Comparison of ENCODE assay signal across 9 cellular contexts in the genomic region with DNA sequence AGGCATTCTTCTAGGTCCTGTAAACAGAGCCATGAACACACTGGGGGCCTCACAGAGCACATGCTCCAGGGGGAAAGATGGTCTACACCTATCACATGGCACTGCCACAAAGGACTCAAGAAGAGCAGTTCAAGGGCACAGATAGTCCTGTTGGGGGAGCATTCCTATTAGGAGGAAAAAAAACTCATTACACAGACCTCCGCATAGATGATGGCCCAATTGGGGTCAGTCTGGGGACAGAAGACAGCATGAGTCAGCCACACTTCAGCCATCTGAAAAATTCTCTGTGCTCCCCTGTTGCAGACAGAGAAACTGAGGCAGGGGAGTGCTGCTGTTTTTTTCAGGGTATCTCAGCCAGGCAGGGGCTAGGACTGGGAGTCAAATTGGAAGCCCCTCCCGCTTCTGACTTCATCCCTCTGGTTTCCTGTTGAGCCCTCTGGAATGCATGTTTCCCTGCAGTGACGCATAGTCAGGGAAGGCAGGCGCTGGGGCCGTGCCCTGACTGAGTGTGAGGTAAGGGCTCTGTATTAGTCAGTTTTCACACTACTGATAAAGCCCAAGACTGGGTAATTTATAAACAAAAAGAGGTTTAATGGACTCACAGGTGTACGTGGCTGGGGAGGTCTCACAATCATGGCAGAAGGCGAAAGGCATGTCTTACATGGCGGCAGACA.
DNase-seq lines count a peak whose midpoint lies in the region; ATAC-seq and TF ChIP-seq lines count a peak whose summit lies in the region.
"Had no signal": no experiment of that assay in that cellular context is flagged by ENCODE, and none has a peak within 500 bp of the region (broad histone marks: within the 10 kb centered on the region; RNA-seq: fewer than 3 reads in every experiment).

No MANE protein-coding gene starts in this region.

- in situ Hi-C loops in astrocyte of the cerebellum (cut with HindIII; ENCODE audit: low sequenced_read_pairs): loop anchor here (5.0 kb wide), 1 partner anchor 67 kb away; a partner anchor contains a TSS

- H3K4me3 ChIP-seq in astrocyte of the cerebellum (ENCODE audit: low read depth, low read length): no peak overlapping the region
- no peak overlapping the region for H3K4me3 ChIP-seq in hepatocyte
- no peak overlapping the region for H3K4me3 ChIP-seq in smooth muscle cell

- H4K20me1 ChIP-seq in hepatocyte (ENCODE audit: insufficient read depth, poor library complexity, severe bottlenecking): no peaks in the 10 kb centered on the region
- H4K20me1 ChIP-seq in smooth muscle cell (ENCODE audit: low read depth): no peaks in the 10 kb centered on the region

- H3K9me3 ChIP-seq in hepatocyte (ENCODE audit: low read depth) (no peaks in the 10 kb centered on the region), smooth muscle cell (replicated peaks; ENCODE audit: low read depth) (no peaks in the 10 kb centered on the region)

- H3K9me2 ChIP-seq in hepatocyte (replicated peaks; ENCODE audit: insufficient read depth): no peaks in the 10 kb centered on the region

- 75% methylated on average over 8 of the region's 8 CpGs for WGBS in hepatocyte (ENCODE audit: low lambda C conversion rate, missing lambda C conversion rate)
- WGBS in smooth muscle cell (ENCODE audit: low lambda C conversion rate): 29% methylated on average over 8 of the region's 8 CpGs

- no peak for ATAC-seq in HG03457 (IDR thresholded peaks at IDR 0.05; ENCODE audit: unreplicated experiment)
- ATAC-seq in GM19035 (IDR thresholded peaks at IDR 0.05; ENCODE audit: unreplicated experiment): no peak
- ATAC-seq in HG02885 (IDR thresholded peaks at IDR 0.05; ENCODE audit: poor library complexity, unreplicated experiment): no peak

- peaks cover 0 to 12% (median 6%) of the 10 kb centered on the region in 7 donors for H3K9me3 Mint-ChIP-seq in CD14-positive monocyte
- H3K9me3 Mint-ChIP-seq: stimulated activated naive CD8-positive, alpha-beta T cell treated with anti-CD3 and anti-CD28 coated beads, Interleukin-15, Interleukin-2, amounts not matched to agents 100 ng/mL and 50 ng/mL, for 24 hours had no signal

- H3K4me1 Mint-ChIP-seq in CD14-positive monocyte: no peaks in the 10 kb centered on the region

- intact Hi-C loops in CD14-positive monocyte (cut with micrococcal nuclease): no loop called here

- H3K27me3 Mint-ChIP-seq in CD14-positive monocyte (ENCODE audit: low read depth in 3 of 3): peaks cover 4 to 5% (median 4%) of the 10 kb centered on the region in 3 donors

- TF ChIP-seq CTCF in astrocyte of the cerebellum (IDR thresholded peaks at IDR 0.05; ENCODE audit: low read depth, low read length, missing control alignments) (no peak), hepatocyte (IDR thresholded peaks at IDR 0.05; ENCODE audit: poor library complexity) (no peak), smooth muscle cell (IDR thresholded peaks at IDR 0.05; ENCODE audit: borderline replicate concordance, insufficient read depth, poor library complexity, severe bottlenecking) (no peak), CD14-positive monocyte (IDR thresholded peaks at IDR 0.05) (no peak)

- no peak overlapping the region for H3K4me2 ChIP-seq in hepatocyte
- peak overlapping the region; percentile 34 for H3K4me2 ChIP-seq in smooth muscle cell

- H3K4me3 Mint-ChIP-seq in CD14-positive monocyte: no peak overlapping the region
- H3K4me3 Mint-ChIP-seq: stimulated activated naive CD8-positive, alpha-beta T cell treated with anti-CD3 and anti-CD28 coated beads, Interleukin-15, Interleukin-2, amounts not matched to agents 100 ng/mL and 50 ng/mL, for 24 hours had no signal

- H2AFZ ChIP-seq in hepatocyte: no peak overlapping the region
- H2AFZ ChIP-seq in smooth muscle cell (ENCODE audit: low read depth): no peak overlapping the region

- H3K9ac ChIP-seq in smooth muscle cell (ENCODE audit: low read depth): peak overlapping the region; percentile 65

- H3K36me3 ChIP-seq in hepatocyte (replicated peaks; ENCODE audit: insufficient read depth, low read depth) (no peaks in the 10 kb centered on the region), smooth muscle cell (ENCODE audit: low read depth) (no peaks in the 10 kb centered on the region)

- H3K27me3 ChIP-seq in hepatocyte: no peaks in the 10 kb centered on the region
- H3K27me3 ChIP-seq in smooth muscle cell (ENCODE audit: low read depth): no peaks in the 10 kb centered on the region

- H3K79me2 ChIP-seq in hepatocyte: no peaks in the 10 kb centered on the region
- H3K79me2 ChIP-seq in smooth muscle cell (ENCODE audit: low read depth): no peaks in the 10 kb centered on the region

- no peak overlapping the region for H3K27ac Mint-ChIP-seq in CD14-positive monocyte
- H3K27ac Mint-ChIP-seq: stimulated activated naive CD8-positive, alpha-beta T cell treated with anti-CD3 and anti-CD28 coated beads, Interleukin-15, Interleukin-2, amounts not matched to agents 100 ng/mL and 50 ng/mL, for 24 hours had no signal

- H3K27ac ChIP-seq in hepatocyte (peak overlapping the region; percentile 66), smooth muscle cell (ENCODE audit: low read depth) (peak overlapping the region; percentile 81)

- peaks cover 10% of the 10 kb centered on the region for H3K4me1 ChIP-seq in hepatocyte (ENCODE audit: insufficient read depth)
- H3K4me1 ChIP-seq in smooth muscle cell (ENCODE audit: low read depth): peaks cover 11% of the 10 kb centered on the region

- DNase-seq in HCEC 1CT (peak; percentile 94), astrocyte of the cerebellum (ENCODE audit: low read depth) (peak; percentile 89), hepatocyte (ENCODE audit: low spot score) (peak; percentile 69), smooth muscle cell (lab: John Stamatoyannopoulos, UW; ENCODE audit: unreplicated experiment) (peak; percentile 29), CD14-positive monocyte (ENCODE audit: low spot score) (no peak)

- H3F3A ChIP-seq in smooth muscle cell (ENCODE audit: low read depth): peaks cover 2% of the 10 kb centered on the region

- H3K36me3 Mint-ChIP-seq in CD14-positive monocyte: no peaks in the 10 kb centered on the region
